Comparison of ENCODE assay signal across 8 cellular contexts in the genomic region with DNA sequence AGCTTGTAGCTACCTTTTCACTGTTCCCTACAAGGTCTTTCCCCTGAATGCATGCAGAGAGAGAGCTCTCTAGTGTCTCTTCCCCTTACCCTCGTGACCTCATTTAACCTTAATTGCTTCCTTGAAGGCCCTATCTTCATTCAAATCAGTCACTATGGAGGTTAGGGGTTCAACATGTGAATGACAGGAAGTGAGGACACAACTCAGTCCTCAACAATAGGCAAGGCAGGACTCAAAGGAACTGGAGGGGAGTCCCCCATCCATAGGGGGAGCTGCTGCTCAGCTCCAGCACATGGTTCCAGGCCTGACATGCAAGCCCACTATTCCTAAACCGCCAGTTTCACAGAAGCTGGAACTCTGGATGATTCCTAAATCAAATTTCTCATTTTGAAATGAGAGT. TPM values are rescaled to one million over a fixed set of nuclear protein-coding genes. Genes with fewer than 3 reads are reported as not detected.
DNase-seq lines count a peak whose midpoint lies in the region; ATAC-seq, FAIRE-seq and TF ChIP-seq lines count a peak whose summit lies in the region.

No MANE protein-coding gene starts in this region.

- H3K36me3 ChIP-seq in bronchial epithelial cell (ENCODE audit: control insufficient read depth, insufficient read depth, low read length): no peaks in the 10 kb centered on the region
- H3K36me3 ChIP-seq in thoracic aorta: no peaks in the 10 kb centered on the region

- no peak for FAIRE-seq in bronchial epithelial cell (lab: Jason Lieb, UNC)

- H3K27ac ChIP-seq in thoracic aorta: peak overlapping the region; percentile 86 to 97

- no peaks in the 10 kb centered on the region for H3K27me3 ChIP-seq in bronchial epithelial cell (ENCODE audit: control insufficient read depth, insufficient read depth, low read length)
- no peaks in the 10 kb centered on the region for H3K27me3 ChIP-seq in thoracic aorta (replicated peaks; ENCODE audit: insufficient read depth)

- H3K9me3 ChIP-seq in thoracic aorta: no peaks in the 10 kb centered on the region

- TF ChIP-seq CTCF in GM12873 (IDR thresholded peaks at IDR 0.05; ENCODE audit: insufficient read depth, low read depth, low read length, missing control alignments): peak; percentile 43
- peak; percentile 21 for TF ChIP-seq CTCF in bronchial epithelial cell (IDR thresholded peaks at IDR 0.05; ENCODE audit: insufficient read depth, low read length, severe bottlenecking)
- no peak for TF ChIP-seq CTCF in thoracic aorta (IDR thresholded peaks at IDR 0.05)

- DNase-seq in ACHN (peak; percentile 14), Kasumi-1 (lab: John Stamatoyannopoulos, UW) (peak; percentile 40 to 48), bronchial epithelial cell (ENCODE audit: low read depth) (no peak), thoracic aorta (ENCODE audit: low spot score) (no peak)

- H3K4me1 ChIP-seq in thoracic aorta (ENCODE audit: control insufficient read depth in 1 of 2, low read depth in 2 of 2): peaks cover 8 to 20% of the 10 kb centered on the region in 2 donors

- no peak overlapping the region for H3K4me3 ChIP-seq in bronchial epithelial cell (ENCODE audit: low read depth, low read length)
- H3K4me3 ChIP-seq in thoracic aorta: no peak overlapping the region

- in situ Hi-C loops in ACHN (cut with HindIII; ENCODE audit: low pct_ligation_motif_present, low pct_unique_long_range_greater_than_20kb, low sequenced_read_pairs): no loop called here

- ATAC-seq in thoracic aorta (ENCODE audit: insufficient number of reproducible peaks, low FRiP score, low read depth) (no peak), HG03039 (IDR thresholded peaks at IDR 0.05; ENCODE audit: unreplicated experiment) (no peak), HG03354 (IDR thresholded peaks at IDR 0.05; ENCODE audit: poor library complexity, severe bottlenecking, unreplicated experiment) (no peak), GM18861 (IDR thresholded peaks at IDR 0.05; ENCODE audit: unreplicated experiment) (no peak)

RNA-seq across cellular contexts. Expression of gene GYG1, which starts 33.8 kb away (rescaled TPM):
- 21.3 and 28.5 TPM in 2 replicates for total RNA-seq in bronchial epithelial cell
- total RNA-seq in thoracic aorta: 10 to 100 TPM; 72.6 to 89.5 TPM

Comparison
In these comparisons a context has a peak if more than half of its experiments do, and no peak if none do; other contexts are left out.
1. DNase-seq: peak in ACHN (single experiment) and Kasumi-1 (2 of 2); none in bronchial epithelial cell (single experiment) and thoracic aorta (single experiment).